In genomic region chr19:19558636-19559035, GRCh38 we compare ENCODE assay signal across 1 cellular context.
TF ChIP-seq lines count a peak whose summit lies in the region.

No MANE protein-coding gene starts in this region.

TF ChIP-seq in H1, 55 proteins besides CTCF, POLR2A, EP300 and RAD21:
- TF ChIP-seq RXRA (IDR thresholded peaks at IDR 0.05; ENCODE audit: insufficient read depth, low read depth, low read length), result no peak
